19 cellular contexts compared by ENCODE assay signal in genomic region chr3:139231555-139232281, GRCh38.
"Had no signal": no experiment of that assay in that cellular context is flagged by ENCODE, and none has a peak within 500 bp of the region (broad histone marks: within the 10 kb centered on the region; RNA-seq: fewer than 3 reads in every experiment).

No MANE protein-coding gene starts in this region.

- H3K9me3 Mint-ChIP-seq: activated naive CD4-positive, alpha-beta T cell treated with anti-CD3 and anti-CD28 coated beads, Interleukin-2, amount 50 U/mL, for 72 hours; activated T-helper 17 cell treated with anti-CD3 and anti-CD28 coated beads, Interleukin-2, amount 50 U/mL, for 72 hours; brain; memory B cell; nephron had no signal

- H3K4me3 Mint-ChIP-seq: activated CD8-positive, alpha-beta T cell treated with anti-CD3 and anti-CD28 coated beads, Interleukin-2, amount 10 ng/mL, durations not matched to agents 7 days and 5 days; activated T-helper 17 cell treated with anti-CD3 and anti-CD28 coated beads, Interleukin-2, amount 50 U/mL, for 72 hours; brain; memory B cell; nephron; T-helper 17 cell had no signal

- H3K27me3 Mint-ChIP-seq: brain, memory B cell had no signal

- DNase-seq: activated CD4-positive, alpha-beta T cell treated with anti-CD3 and anti-CD28 coated beads for 1 hour; activated CD4-positive, alpha-beta T cell treated with anti-CD3 and anti-CD28 coated beads, Interleukin-2, amount 50 U/mL, for 1 hour; activated CD8-positive, alpha-beta T cell treated with anti-CD3 and anti-CD28 coated beads, Interleukin-2, amount 10 ng/mL, durations not matched to agents 7 days and 5 days; aorta; central memory CD4-positive, alpha-beta T cell; dermis blood vessel endothelial cell; heart right ventricle; left cardiac atrium; ovary; spleen; stimulated activated CD4-positive, alpha-beta T cell treated with anti-CD3 and anti-CD28 coated beads, Interleukin-4, amount 100 ng/mL, for 1 hour; stimulated activated naive CD4-positive, alpha-beta T cell treated with Interleukin-2 at 50 U/mL for 16 hours; T-helper 17 cell; upper lobe of left lung had no signal

- H3K4me1 Mint-ChIP-seq: activated T-helper 17 cell treated with anti-CD3 and anti-CD28 coated beads, Interleukin-2, amount 50 U/mL, for 72 hours; memory B cell; T-helper 17 cell had no signal

- H3K36me3 Mint-ChIP-seq: activated naive CD4-positive, alpha-beta T cell treated with anti-CD3 and anti-CD28 coated beads, Interleukin-2, amount 50 U/mL, for 72 hours; brain; memory B cell had no signal

- H3K27ac Mint-ChIP-seq: activated CD8-positive, alpha-beta T cell treated with anti-CD3 and anti-CD28 coated beads, Interleukin-2, amount 10 ng/mL, durations not matched to agents 7 days and 5 days; activated naive CD4-positive, alpha-beta T cell treated with anti-CD3 and anti-CD28 coated beads, Interleukin-2, amount 50 U/mL, for 72 hours; activated T-helper 17 cell treated with anti-CD3 and anti-CD28 coated beads, Interleukin-2, amount 50 U/mL, for 72 hours; brain; memory B cell; nephron; T-helper 17 cell had no signal
